ENCODE assay signal across 30 cellular contexts in the genomic region with DNA sequence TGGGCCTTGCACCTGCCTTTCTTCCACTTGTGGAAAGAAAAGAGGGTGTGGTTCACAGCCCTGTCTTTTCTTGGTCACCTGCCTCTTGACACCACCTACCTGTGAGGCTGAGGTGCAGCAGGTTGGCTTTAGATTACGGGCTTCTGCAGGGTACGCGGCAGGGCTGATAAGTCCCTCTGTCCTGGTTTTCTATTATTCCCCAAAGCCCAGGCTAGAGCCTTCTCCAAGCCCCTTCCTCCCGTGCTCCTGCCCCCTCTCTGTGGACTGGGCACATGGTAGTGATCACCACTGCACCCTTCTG. TPM values are rescaled to one million over a fixed set of nuclear protein-coding genes. Genes with fewer than 3 reads are reported as not detected.
DNase-seq lines count a peak whose midpoint lies in the region; ATAC-seq, FAIRE-seq and TF ChIP-seq lines count a peak whose summit lies in the region.
"Had no signal": no experiment of that assay in that cellular context is flagged by ENCODE, and none has a peak within 500 bp of the region (broad histone marks: within the 10 kb centered on the region; RNA-seq: fewer than 3 reads in every experiment).

No MANE protein-coding gene starts in this region.

- RAD21 ChIA-PET in HCT116 (lab: Charles Lee; ENCODE audit: low non-redundant PET in 1 of 2, low total read pairs in 2 of 2, uncharacterized antibody in 2 of 2, unreplicated experiment in 2 of 2), result no interaction called here

- H3K4me2 ChIP-seq in HCT116 (ENCODE audit: low read length) (no peak overlapping the region), K562 (ENCODE audit: insufficient read depth, low read length) (no peak overlapping the region)
- H3K4me2 ChIP-seq: BLaER1 treated with 17β-estradiol and CSF1 and Interleukin-3, amounts not matched to agents 10 nM and 100 nM had no signal

- H3K9me1 ChIP-seq in K562 (ENCODE audit: control insufficient read depth, insufficient read depth, low read length), result no peaks in the 10 kb centered on the region

- WGBS in K562 (ENCODE audit: insufficient coverage, low coverage, missing lambda C conversion rate), result 17% methylated on average over 4 of the region's 4 CpGs
- WGBS in aorta, 2 donors, result 79 to 88% methylated on average over 4 of the region's 4 CpGs

- CTCF ChIA-PET in HCT116 (lab: Charles Lee), result no interaction called here
- CTCF ChIA-PET in K562 (lab: Yijun Ruan, JAX; ENCODE audit: low intra/inter-chr PET ratio), result no interaction called here

- no peaks in the 10 kb centered on the region for H3K9me2 ChIP-seq in HCT116 (ENCODE audit: insufficient read depth)

- POLR2A ChIA-PET in HCT116 (lab: Charles Lee), result no interaction called here
- POLR2A ChIA-PET in K562 (lab: Yijun Ruan, JAX), result no interaction called here

- H3K36me3 ChIP-seq in HCT116 (ENCODE audit: control insufficient read depth in 1 of 2, insufficient read depth in 2 of 2, low read length in 2 of 2), result no peaks in the 10 kb centered on the region
- no peaks in the 10 kb centered on the region for H3K36me3 ChIP-seq in K562 (ENCODE audit: control insufficient read depth, insufficient read depth, low read length)
- peaks cover 68 to 85% (median 68%) of the 10 kb centered on the region in 3 donors for H3K36me3 ChIP-seq in tibial artery
- peaks cover 0 to 22% of the 10 kb centered on the region in 2 donors for H3K36me3 ChIP-seq in aorta (ENCODE audit: control insufficient read depth in 1 of 2, insufficient read depth in 2 of 2, low read length in 1 of 2)
- H3K36me3 ChIP-seq: prostate gland had no signal

- in situ Hi-C loops in K562 (cut with MboI), result no loop called here

- H2AFZ ChIP-seq in HCT116 (ENCODE audit: low read depth, low read length, poor library complexity, severe bottlenecking) (no peak overlapping the region), K562 (ENCODE audit: low read depth, low read length) (no peak overlapping the region)

- no peaks in the 10 kb centered on the region for H3K79me2 ChIP-seq in HCT116 (ENCODE audit: insufficient read depth, low read length)
- H3K79me2 ChIP-seq in K562 (ENCODE audit: control insufficient read depth, insufficient read depth, low read length), result no peaks in the 10 kb centered on the region

- H3K27me3 ChIP-seq in HCT116 (ENCODE audit: insufficient read depth, low read length) (no peaks in the 10 kb centered on the region), K562 (ENCODE audit: control insufficient read depth in 2 of 2, insufficient read depth in 2 of 2, low read length in 2 of 2) (peaks cover 0 to 19% of the 10 kb centered on the region in 2 experiments; a peak in 2 of 5 replicates), tibial artery (no peaks in the 10 kb centered on the region), aorta (ENCODE audit: control insufficient read depth in 1 of 2, insufficient read depth in 2 of 2, low read length in 1 of 2) (no peaks in the 10 kb centered on the region)
- H3K27me3 ChIP-seq: BLaER1 treated with 17β-estradiol and CSF1 and Interleukin-3, amounts not matched to agents 10 nM and 100 nM had no signal

- FAIRE-seq in K562 (lab: Jason Lieb, UNC), result no peak
- FAIRE-seq: astrocyte, GM12892, RCC 7860 had no signal

- ATAC-seq in HCT116, result peak; percentile 84
- ATAC-seq in K562, result peak; percentile 69
- no peak for ATAC-seq in aorta (ENCODE audit: low FRiP score)
- ATAC-seq: lower lobe of right lung; naive thymus-derived CD4-positive, alpha-beta T cell had no signal

- H3K9ac ChIP-seq in HCT116 (ENCODE audit: low read length) (no peak overlapping the region), K562 (ENCODE audit: insufficient read depth in 1 of 2, low read depth in 2 of 2, low read length in 2 of 2) (no peak overlapping the region)
- H3K9ac ChIP-seq: BLaER1 treated with 17β-estradiol and CSF1 and Interleukin-3, amounts not matched to agents 10 nM and 100 nM had no signal

- no peak for DNase-seq in HCT116 (ENCODE audit: low read depth, low spot score)
- DNase-seq in K562 (ENCODE audit: extremely low read depth in 1 of 4, low spot score in 3 of 4), result no peak
- DNase-seq in iPS-NIHi7 (ENCODE audit: extremely low spot score), result peak; percentile 52
- no peak for DNase-seq in tibial artery
- DNase-seq in NOMO-1 treated with dmso at 0.1 percent for 144 hours (lab: John Stamatoyannopoulos, UW; ENCODE audit: unreplicated experiment), result no peak
- no peak for DNase-seq in aorta
- no peak for DNase-seq in putamen (ENCODE audit: low spot score)
- DNase-seq: activated CD4-positive, alpha-beta T cell treated with anti-CD3 and anti-CD28 coated beads for 4 hours; activated gamma-delta T cell treated with Interleukin-2 at 50 U/mL for 16 hours; activated naive CD8-positive, alpha-beta T cell treated with anti-CD3 and anti-CD28 coated beads, Interleukin-2, amount 10 ng/mL, durations not matched to agents 7 days and 5 days; activated T-cell treated with anti-CD3 and anti-CD28 coated beads, Interleukin-2, amount 50 U/mL, for 24 hours; DMS153; effector memory CD4-positive, alpha-beta T cell; HFFc6; lower lobe of right lung; midbrain; naive thymus-derived CD4-positive, alpha-beta T cell; NCI-H1417 treated with DMSO at 0.1 percent for 48 hours; NCI-H2081 treated with DMSO at 0.1 percent for 48 hours; NCI-H345; NCI-H69; SHP77 treated with DMSO at 0.1 percent for 48 hours; stimulated activated CD4-positive, alpha-beta T cell treated with anti-CD3 and anti-CD28 coated beads, Interleukin-4, amount 100 ng/mL, for 1 hour; trophoblast cell had no signal

- no peak for TF ChIP-seq EP300 in K562 (IDR thresholded peaks at IDR 0.05; ENCODE audit: low read length)

- H3K9me3 ChIP-seq in HCT116 (ENCODE audit: control insufficient read depth in 1 of 2, insufficient read depth in 1 of 2, low read depth in 1 of 2, low read length in 2 of 2) (no peaks in the 10 kb centered on the region), K562 (replicated peaks; ENCODE audit: control insufficient read depth, insufficient read depth, low read depth, low read length) (no peaks in the 10 kb centered on the region), tibial artery (no peaks in the 10 kb centered on the region), aorta (ENCODE audit: control insufficient read depth, low read length) (no peaks in the 10 kb centered on the region)
- H3K9me3 ChIP-seq: BLaER1 treated with 17β-estradiol and CSF1 and Interleukin-3, amounts not matched to agents 10 nM and 100 nM; lower lobe of right lung; prostate gland had no signal

- H3K27ac ChIP-seq in HCT116 (ENCODE audit: low read depth, low read length) (no peak overlapping the region), K562 (ENCODE audit: extremely low read depth, low read depth, low read length) (no peak overlapping the region), tibial artery (peak overlapping the region; percentile 12 to 52), aorta (ENCODE audit: low read depth in 1 of 2, low read length in 2 of 2) (no peak overlapping the region)
- H3K27ac ChIP-seq: BLaER1 treated with 17β-estradiol and CSF1 and Interleukin-3, amounts not matched to agents 10 nM and 100 nM; lower lobe of right lung had no signal

- H3K4me1 ChIP-seq in HCT116 (ENCODE audit: control insufficient read depth in 1 of 2, insufficient read depth in 2 of 2, low read length in 2 of 2) (no peaks in the 10 kb centered on the region), K562 (replicated peaks in 1 of 2; ENCODE audit: control insufficient read depth in 2 of 2, insufficient read depth in 2 of 2, low read length in 2 of 2) (peaks cover 0 to under 1% of the 10 kb centered on the region in 2 experiments; a peak in 1 of 5 replicates), tibial artery (peaks cover 3 to 64% (median 38%) of the 10 kb centered on the region in 4 donors), aorta (ENCODE audit: control insufficient read depth in 1 of 2, insufficient read depth in 2 of 2, low read length in 2 of 2) (no peaks in the 10 kb centered on the region)

- intact Hi-C loops in HCT116 (cut with micrococcal nuclease) (no loop called here), K562 (cut with micrococcal nuclease) (no loop called here), tibial artery (cut with DNase I; ENCODE audit: low total_unique reads) (no loop called here), aorta (cut with DNase I) (no loop called here)

- BruUV-seq in HCT116 (replicated peaks; lab: Mats Ljungman, UMichigan) (no TSS peak), K562 (replicated peaks; lab: Mats Ljungman, UMichigan) (no TSS peak)

- H3K4me3 ChIP-seq in HCT116 (replicated peaks in 1 of 2; ENCODE audit: low read depth in 1 of 2, low read length in 2 of 2) (no peak overlapping the region), K562 (no peak overlapping the region), tibial artery (no peak overlapping the region), aorta (ENCODE audit: low read length in 2 of 2) (no peak overlapping the region)
- H3K4me3 ChIP-seq: BLaER1 treated with 17β-estradiol and CSF1 and Interleukin-3, amounts not matched to agents 10 nM and 100 nM; coronary artery; lower lobe of right lung; prostate gland had no signal

- no peaks in the 10 kb centered on the region for H4K20me1 ChIP-seq in HCT116 (ENCODE audit: insufficient read depth)
- peaks cover 1% of the 10 kb centered on the region for H4K20me1 ChIP-seq in K562 (replicated peaks; ENCODE audit: control insufficient read depth, insufficient read depth, low read length)
- H4K20me1 ChIP-seq: BLaER1 treated with 17β-estradiol and CSF1 and Interleukin-3, amounts not matched to agents 10 nM and 100 nM had no signal

- TF ChIP-seq POLR2A in HCT116 (IDR thresholded peaks at IDR 0.05; ENCODE audit: borderline replicate concordance, extremely low read depth, insufficient read depth, insufficient read length) (no peak), K562 (conservative IDR thresholded peaks at IDR 0.05) (no peak)

- peak; percentile 34; the same call in 1 of the 2 replicates for TF ChIP-seq RAD21 in HCT116 (IDR thresholded peaks at IDR 0.05; ENCODE audit: low read depth)
- TF ChIP-seq RAD21 in K562 (CRISPR knock-in tag; conservative IDR thresholded peaks at IDR 0.05 in 1 of 2, IDR thresholded peaks at IDR 0.05 in 1 of 2), result no peak

- TF ChIP-seq CTCF in HCT116 (IDR thresholded peaks at IDR 0.05 in 2 of 3, conservative IDR thresholded peaks at IDR 0.05 in 1 of 3; ENCODE audit: borderline replicate concordance in 1 of 3, insufficient read depth in 1 of 3, low read depth in 2 of 3, low read length in 2 of 3) (peak; percentile 19 to 41 (median 40); a peak in 4 of 6 replicates), K562 (IDR thresholded peaks at IDR 0.05 in 2 of 3, conservative IDR thresholded peaks at IDR 0.05 in 1 of 3; ENCODE audit: insufficient read depth in 2 of 3, low read depth in 1 of 3, low read length in 3 of 3) (no peak), tibial artery (IDR thresholded peaks at IDR 0.05) (no peak)

RNA-seq across cellular contexts. Expression of gene HACD2, which starts 44.8 kb away (rescaled TPM):
- total RNA-seq in HCT116 (2021; ENCODE audit: unreplicated experiment) (43.0 TPM), K562 (2014; rRNA removed) (1.3 and 2.8 TPM in 2 replicates), K562 (2014; rRNA removed; fragmentation: Illumina TruSeq; extraction: Trizol) (4.0 and 4.6 TPM in 2 replicates), K562 (2015; rRNA removed; fragmentation: Illumina TruSeq; extraction: Trizol) (3.0 and 4.2 TPM in 2 replicates), K562 (2021) (3.7 and 4.9 TPM in 2 replicates), aorta (10 to 100 TPM; 16.0 to 17.2 TPM)
- polyA plus RNA-seq in HCT116 (2012), result 11.7 and 16.4 TPM in 2 replicates
- total RNA-seq in K562 (2011; cell fraction: chromatin; rRNA removed; ENCODE audit: low replicate concordance), result 9.5 and 17.7 TPM in 2 replicates
- total RNA-seq in K562 (2011; cell fraction: nucleolus; rRNA removed), result 5.0 and 6.0 TPM in 2 replicates
- total RNA-seq in K562 (2011; cell fraction: nucleoplasm; rRNA removed), result 9.4 and 14.8 TPM in 2 replicates
- polyA plus RNA-seq in K562 (2011; rRNA removed) (10.5 TPM in 2 replicates), K562 (2014; fragmentation: Illumina TruSeq; extraction: Trizol) (4.7 TPM in 2 replicates), K562 (2014; fragmentation: Nextera tagmentation; extraction: Ambion mirVana) (1 to 10 TPM; 1.3 to 1.6 TPM), K562 (2014; rRNA removed) (3.8 and 5.5 TPM in 2 replicates), aorta (1 to 10 TPM; 8.8 to 9.7 TPM)
- 2.3 and 4.5 TPM in 2 replicates for polyA plus RNA-seq in K562 (2011; cell fraction: cytosol; rRNA removed)
- 8.9 and 13.4 TPM in 2 replicates for polyA plus RNA-seq in K562 (2011; cell fraction: nucleus; rRNA removed)
- polyA plus RNA-seq in K562 (2012), result 2.6 and 3.2 TPM in 2 replicates
- polyA minus RNA-seq in K562 (2011; rRNA and poly(A)+ RNA removed), result 10.6 and 11.2 TPM in 2 replicates
- 3.8 and 5.9 TPM in 2 replicates for polyA minus RNA-seq in K562 (2011; cell fraction: cytosol; rRNA and poly(A)+ RNA removed)
- polyA minus RNA-seq in K562 (2011; cell fraction: nucleus; rRNA and poly(A)+ RNA removed), result 3.9 and 7.2 TPM in 2 replicates

Comparison
In these comparisons a context has a peak if more than half of its experiments do, and no peak if none do; other contexts are left out.
1. H3K27ac ChIP-seq: peak in tibial artery (2 of 2); none in HCT116 (single experiment), K562 (single experiment) and aorta (0 of 2).
2. CTCF ChIP-seq: peak in HCT116 (3 of 3); none in K562 (0 of 3) and tibial artery (0 of 2).
3. Of the 22 proteins assayed by ChIP-seq in both K562 and HCT116: peak only in K562: none; only in HCT116: CTCF and RAD21; in both: none; in neither: 20.